ENCODE assay signal across 34 cellular contexts in genomic region chr4:182624281-182624680, GRCh38.
"Had no signal": no experiment of that assay in that cellular context is flagged by ENCODE, and none has a peak within 500 bp of the region (broad histone marks: within the 10 kb centered on the region; RNA-seq: fewer than 3 reads in every experiment).

No MANE protein-coding gene starts in this region.

- H3K4me3 ChIP-seq: adrenal gland, body of pancreas, breast epithelium had no signal

- H3K36me3 Mint-ChIP-seq: activated CD4-positive, alpha-beta memory T cell treated with anti-CD3 and anti-CD28 coated beads for 36 hours; activated naive CD4-positive, alpha-beta T cell treated with anti-CD3 and anti-CD28 coated beads, Interleukin-2, amount 50 U/mL, for 72 hours; activated naive CD8-positive, alpha-beta T cell treated with anti-CD3 and anti-CD28 coated beads for 36 hours had no signal

- H3K27me3 Mint-ChIP-seq: activated B cell treated with CpG ODN at 0.5 μM for 24 hours; activated CD4-positive, alpha-beta T cell treated with anti-CD3 and anti-CD28 coated beads, Interleukin-2, amount 10 ng/mL, durations not matched to agents 24 days and 14 days; activated naive CD8-positive, alpha-beta T cell treated with anti-CD3 and anti-CD28 coated beads for 36 hours had no signal

- H3K9me3 ChIP-seq: adrenal gland, body of pancreas, breast epithelium had no signal

- DNase-seq: activated B cell treated with CpG ODN at 0.5 μM for 24 hours; activated CD4-positive, alpha-beta memory T cell treated with anti-CD3 and anti-CD28 coated beads for 36 hours; activated CD4-positive, alpha-beta T cell treated with anti-CD3 and anti-CD28 coated beads for 4 hours; activated CD4-positive, alpha-beta T cell treated with anti-CD3 and anti-CD28 coated beads, Interleukin-2, amount 10 ng/mL, durations not matched to agents 24 days and 14 days; activated CD4-positive, alpha-beta T cell treated with anti-CD3 and anti-CD28 coated beads, Interleukin-2, amount 50 U/mL, for 1 hour; activated CD4-positive, alpha-beta T cell treated with anti-CD3 and anti-CD28 coated beads, Interleukin-2, amount 50 U/mL, for 4 hours; activated CD4-positive, CD25-positive, alpha-beta regulatory T cell treated with anti-CD3 and anti-CD28 coated beads, Interleukin-2, amount 50 U/mL, for 72 hours; activated CD8-positive, alpha-beta memory T cell treated with anti-CD3 and anti-CD28 coated beads, Interleukin-2, amount 50 U/mL, for 4 hours; activated CD8-positive, alpha-beta T cell treated with anti-CD3 and anti-CD28 coated beads for 36 hours; activated effector memory CD4-positive, alpha-beta T cell treated with anti-CD3 and anti-CD28 coated beads, Interleukin-2, amount 50 U/mL, for 16 hours; activated gamma-delta T cell treated with Interleukin-2 at 50 U/mL for 16 hours; activated naive CD4-positive, alpha-beta T cell; activated naive CD4-positive, alpha-beta T cell treated with anti-CD3 and anti-CD28 coated beads for 36 hours; activated naive CD4-positive, alpha-beta T cell treated with anti-CD3 and anti-CD28 coated beads, Interleukin-2, amount 50 U/mL, for 16 hours; activated naive CD8-positive, alpha-beta T cell treated with anti-CD3 and anti-CD28 coated beads for 36 hours; activated T-cell treated with anti-CD3 and anti-CD28 coated beads for 4 hours; activated T-cell treated with anti-CD3 and anti-CD28 coated beads, Interleukin-2, amount 50 U/mL, for 1 hour; activated T-cell treated with anti-CD3 and anti-CD28 coated beads, Interleukin-2, amount 50 U/mL, for 4 hours; activated T-cell treated with anti-CD3 and anti-CD28 coated beads, Interleukin-2, amount 50 U/mL, for 72 hours; adrenal gland; amniotic stem cell; aorta; body of pancreas; brain microvascular endothelial cell; central memory CD4-positive, alpha-beta T cell; T-helper 2 cell; T-helper 9 cell had no signal

- H3K4me1 Mint-ChIP-seq: activated B cell treated with CpG ODN at 0.5 μM for 24 hours; activated CD4-positive, alpha-beta T cell treated with anti-CD3 and anti-CD28 coated beads, Interleukin-2, amount 10 ng/mL, durations not matched to agents 24 days and 14 days; activated naive CD8-positive, alpha-beta T cell treated with anti-CD3 and anti-CD28 coated beads for 36 hours; activated T-helper 17 cell treated with anti-CD3 and anti-CD28 coated beads, Interleukin-2, amount 50 U/mL, for 72 hours had no signal

- H3K27ac ChIP-seq: adrenal gland, body of pancreas, brain microvascular endothelial cell, breast epithelium, VCaP had no signal

- H3K9me3 Mint-ChIP-seq: activated B cell treated with CpG ODN at 0.5 μM for 24 hours; activated CD4-positive, alpha-beta memory T cell treated with anti-CD3 and anti-CD28 coated beads for 36 hours; activated CD4-positive, alpha-beta T cell treated with anti-CD3 and anti-CD28 coated beads, Interleukin-2, amount 10 ng/mL, durations not matched to agents 24 days and 14 days; activated CD8-positive, alpha-beta T cell treated with anti-CD3 and anti-CD28 coated beads for 36 hours; activated naive CD4-positive, alpha-beta T cell treated with anti-CD3 and anti-CD28 coated beads for 36 hours; activated naive CD4-positive, alpha-beta T cell treated with anti-CD3 and anti-CD28 coated beads, Interleukin-2, amount 50 U/mL, for 72 hours; activated naive CD8-positive, alpha-beta T cell treated with anti-CD3 and anti-CD28 coated beads for 36 hours; activated T-cell treated with anti-CD3 and anti-CD28 coated beads, Interleukin-2, amount 50 U/mL, for 4 hours; activated T-cell treated with anti-CD3 and anti-CD28 coated beads, Interleukin-2, amount 50 U/mL, for 72 hours; activated T-helper 1 cell treated with anti-CD3 and anti-CD28 coated beads, Interleukin-12 subunit alpha, Interleukin-12 subunit beta, Interleukin-2, Interleukin-4 antibody, amounts not matched to agents 30 ng/mL and 10 ng/mL and 1 ng/mL, durations not matched to agents 14 hours and 24 hours and 36 hours; activated T-helper 17 cell treated with anti-CD3 and anti-CD28 coated beads, Interleukin-2, amount 50 U/mL, for 72 hours; T-helper 1 cell treated with Interleukin-12 subunit alpha and Interleukin-12 subunit beta and Interleukin-4 antibody, amounts not matched to agents 30 μg/mL and 1 μg/mL, for 36 hours; T-helper 2 cell treated with Interferon-gamma antibody and Interleukin-4, amounts not matched to agents 5 μg/mL and 100 μg/mL, for 36 hours had no signal

- H3K27ac Mint-ChIP-seq: activated B cell treated with CpG ODN at 0.5 μM for 24 hours; activated CD4-positive, alpha-beta memory T cell treated with anti-CD3 and anti-CD28 coated beads for 36 hours; activated CD4-positive, alpha-beta T cell treated with anti-CD3 and anti-CD28 coated beads, Interleukin-2, amount 10 ng/mL, durations not matched to agents 24 days and 14 days; activated CD8-positive, alpha-beta T cell treated with anti-CD3 and anti-CD28 coated beads for 36 hours; activated naive CD4-positive, alpha-beta T cell treated with anti-CD3 and anti-CD28 coated beads for 36 hours; activated naive CD4-positive, alpha-beta T cell treated with anti-CD3 and anti-CD28 coated beads, Interleukin-2, amount 50 U/mL, for 72 hours; activated naive CD8-positive, alpha-beta T cell treated with anti-CD3 and anti-CD28 coated beads for 36 hours; activated T-cell treated with anti-CD3 and anti-CD28 coated beads, Interleukin-2, amount 50 U/mL, for 72 hours; activated T-helper 1 cell treated with anti-CD3 and anti-CD28 coated beads, Interleukin-12 subunit alpha, Interleukin-12 subunit beta, Interleukin-2, Interleukin-4 antibody, amounts not matched to agents 30 ng/mL and 10 ng/mL and 1 ng/mL, durations not matched to agents 14 hours and 24 hours and 36 hours; activated T-helper 17 cell treated with anti-CD3 and anti-CD28 coated beads, Interleukin-2, amount 50 U/mL, for 72 hours; T-helper 1 cell treated with Interleukin-12 subunit alpha and Interleukin-12 subunit beta and Interleukin-4 antibody, amounts not matched to agents 30 μg/mL and 1 μg/mL, for 36 hours; T-helper 2 cell treated with Interferon-gamma antibody and Interleukin-4, amounts not matched to agents 5 μg/mL and 100 μg/mL, for 36 hours had no signal

- H3K4me1 ChIP-seq: adrenal gland, body of pancreas, breast epithelium had no signal

- H3K4me3 Mint-ChIP-seq: activated B cell treated with CpG ODN at 0.5 μM for 24 hours; activated CD4-positive, alpha-beta memory T cell treated with anti-CD3 and anti-CD28 coated beads for 36 hours; activated CD4-positive, alpha-beta T cell treated with anti-CD3 and anti-CD28 coated beads, Interleukin-2, amount 10 ng/mL, durations not matched to agents 24 days and 14 days; activated CD8-positive, alpha-beta T cell treated with anti-CD3 and anti-CD28 coated beads for 36 hours; activated naive CD4-positive, alpha-beta T cell treated with anti-CD3 and anti-CD28 coated beads for 36 hours; activated naive CD8-positive, alpha-beta T cell treated with anti-CD3 and anti-CD28 coated beads for 36 hours; activated T-cell treated with anti-CD3 and anti-CD28 coated beads, Interleukin-2, amount 50 U/mL, for 4 hours; activated T-cell treated with anti-CD3 and anti-CD28 coated beads, Interleukin-2, amount 50 U/mL, for 72 hours; activated T-helper 1 cell treated with anti-CD3 and anti-CD28 coated beads, Interleukin-12 subunit alpha, Interleukin-12 subunit beta, Interleukin-2, Interleukin-4 antibody, amounts not matched to agents 30 ng/mL and 10 ng/mL and 1 ng/mL, durations not matched to agents 14 hours and 24 hours and 36 hours; activated T-helper 17 cell treated with anti-CD3 and anti-CD28 coated beads, Interleukin-2, amount 50 U/mL, for 72 hours; T-helper 1 cell treated with Interleukin-12 subunit alpha and Interleukin-12 subunit beta and Interleukin-4 antibody, amounts not matched to agents 30 μg/mL and 1 μg/mL, for 36 hours; T-helper 2 cell treated with Interferon-gamma antibody and Interleukin-4, amounts not matched to agents 5 μg/mL and 100 μg/mL, for 36 hours had no signal

- ATAC-seq: activated CD8-positive, alpha-beta T cell treated with anti-CD3 and anti-CD28 coated beads for 36 hours; activated naive CD4-positive, alpha-beta T cell treated with anti-CD3 and anti-CD28 coated beads, Interleukin-2, amount 50 U/mL, for 72 hours; activated T-cell treated with anti-CD3 and anti-CD28 coated beads, Interleukin-2, amount 50 U/mL, for 4 hours; activated T-cell treated with anti-CD3 and anti-CD28 coated beads, Interleukin-2, amount 50 U/mL, for 72 hours; activated T-helper 17 cell treated with anti-CD3 and anti-CD28 coated beads, Interleukin-2, amount 50 U/mL, for 72 hours; body of pancreas had no signal

- H3K36me3 ChIP-seq: adrenal gland, brain microvascular endothelial cell, breast epithelium had no signal
